Comparison of ENCODE assay signal across 13 cellular contexts in the genomic region with DNA sequence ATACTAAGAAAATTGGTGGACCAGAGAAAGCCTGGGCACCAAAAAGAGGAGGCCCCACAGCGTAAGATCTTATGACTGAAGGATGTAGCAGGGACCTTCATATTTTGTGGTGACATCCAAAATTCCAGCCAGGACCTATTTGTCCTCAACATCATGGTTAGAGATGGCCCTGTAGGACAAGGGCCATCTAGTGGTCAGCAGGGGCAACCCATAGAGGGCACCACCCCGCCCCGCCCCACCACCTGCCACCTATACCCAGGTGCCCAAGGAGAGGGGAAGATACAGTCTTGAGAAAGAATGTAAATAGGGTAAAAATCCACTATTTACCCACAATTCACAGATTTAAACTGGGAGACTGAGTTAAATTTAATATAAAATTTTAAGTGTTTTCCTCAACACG. TPM values are rescaled to one million over a fixed set of nuclear protein-coding genes. Genes with fewer than 3 reads are reported as not detected.
DNase-seq lines count a peak whose midpoint lies in the region; ATAC-seq, FAIRE-seq and TF ChIP-seq lines count a peak whose summit lies in the region.
"Had no signal": no experiment of that assay in that cellular context is flagged by ENCODE, and none has a peak within 500 bp of the region (broad histone marks: within the 10 kb centered on the region; RNA-seq: fewer than 3 reads in every experiment).

No MANE protein-coding gene starts in this region.

- H3K9me3 Mint-ChIP-seq in neural progenitor cell: no peaks in the 10 kb centered on the region

- peak; percentile 42 for DNase-seq in NCI-H748 (lab: John Stamatoyannopoulos, UW; ENCODE audit: unreplicated experiment)
- no peak for DNase-seq in NCI-H748 treated with DMSO at 0.1 percent for 48 hours (lab: John Stamatoyannopoulos, UW)
- DNase-seq in HuH-7 (ENCODE audit: low spot score): peak; percentile 27
- DNase-seq in K562 (ENCODE audit: extremely low read depth in 1 of 4, low spot score in 3 of 4): peak in 3 of 4 experiments; percentile 19 to 30 (median 20)
- DNase-seq in neural progenitor cell (ENCODE audit: low spot score): peak; percentile 20
- DNase-seq in dedifferentiated amniotic fluid mesenchymal stem cell (ENCODE audit: extremely low spot score): no peak
- DNase-seq in colonic mucosa: no peak
- DNase-seq: KG1; NCI-H526 treated with DMSO at 0.1 percent for 48 hours; stimulated activated CD8-positive, alpha-beta memory T cell treated with anti-CD3 and anti-CD28 coated beads, Interleukin-4, amount 100 ng/mL, for 48 hours; T1000 had no signal

- WGBS in K562 (ENCODE audit: insufficient coverage, low coverage, missing lambda C conversion rate): 7% methylated on average over 4 of the region's 4 CpGs

- H3K79me2 ChIP-seq in K562 (ENCODE audit: control insufficient read depth, insufficient read depth, low read length) (no peaks in the 10 kb centered on the region), neural progenitor cell (ENCODE audit: low read depth) (no peaks in the 10 kb centered on the region)

- H4K20me1 ChIP-seq in K562 (replicated peaks; ENCODE audit: control insufficient read depth, insufficient read depth, low read length) (no peaks in the 10 kb centered on the region), neural progenitor cell (ENCODE audit: low read depth) (no peaks in the 10 kb centered on the region)

- H3K27me3 ChIP-seq in K562 (ENCODE audit: control insufficient read depth in 2 of 2, insufficient read depth in 2 of 2, low read length in 2 of 2): no peaks in the 10 kb centered on the region
- H3K27me3 ChIP-seq in neural progenitor cell: no peaks in the 10 kb centered on the region
- no peaks in the 10 kb centered on the region for H3K27me3 ChIP-seq in colonic mucosa

- no peaks in the 10 kb centered on the region for H3K36me3 Mint-ChIP-seq in neural progenitor cell

- peak; percentile 59 to 84 (median 64) for TF ChIP-seq CTCF in K562 (IDR thresholded peaks at IDR 0.05 in 2 of 3, conservative IDR thresholded peaks at IDR 0.05 in 1 of 3; ENCODE audit: insufficient read depth in 2 of 3, low read depth in 1 of 3, low read length in 3 of 3)
- TF ChIP-seq CTCF in neural progenitor cell (IDR thresholded peaks at IDR 0.05): peak; percentile 53
- TF ChIP-seq CTCF in colonic mucosa (IDR thresholded peaks at IDR 0.05): no peak

- H3K4me1 Mint-ChIP-seq in neural progenitor cell: peaks cover 25% of the 10 kb centered on the region

- no peak overlapping the region for H3K4me2 ChIP-seq in K562 (ENCODE audit: insufficient read depth, low read length)
- H3K4me2 ChIP-seq in neural progenitor cell: no peak overlapping the region

- CTCF ChIA-PET in K562 (lab: Yijun Ruan, JAX; ENCODE audit: low intra/inter-chr PET ratio): interaction anchor here (0.6 to 1.2 kb wide), 2 partner anchors 317 to 327 kb away, joined by 3 to 4 read pairs; no protein-coding TSS in a partner anchor

- H3K27ac ChIP-seq in K562 (ENCODE audit: extremely low read depth, low read depth, low read length): no peak overlapping the region
- H3K27ac ChIP-seq in neural progenitor cell: no peak overlapping the region
- no peak overlapping the region for H3K27ac ChIP-seq in colonic mucosa

- no peak for FAIRE-seq in K562 (lab: Jason Lieb, UNC)

- in situ Hi-C loops in K562 (cut with MboI): no loop called here

- no peak overlapping the region for H3K4me3 Mint-ChIP-seq in neural progenitor cell

- ATAC-seq in K562: peak; percentile 89
- no peak for ATAC-seq in GM19324 (IDR thresholded peaks at IDR 0.05; ENCODE audit: low FRiP score, unreplicated experiment)

- TF ChIP-seq POLR2A in K562 (conservative IDR thresholded peaks at IDR 0.05): no peak

- H3K4me3 ChIP-seq in K562: no peak overlapping the region
- H3K4me3 ChIP-seq in neural progenitor cell: no peak overlapping the region
- no peak overlapping the region for H3K4me3 ChIP-seq in colonic mucosa

- POLR2A ChIA-PET in K562 (lab: Yijun Ruan, JAX): no interaction called here

- intact Hi-C loops in K562 (cut with micrococcal nuclease): loop anchor here (2.0 kb wide), 1 partner anchor 312 kb away; no protein-coding TSS in a partner anchor
- intact Hi-C loops in colonic mucosa (cut with DNase I): no loop called here

- peaks cover 0 to 12% of the 10 kb centered on the region in 2 experiments; a peak in 4 of 5 replicates for H3K4me1 ChIP-seq in K562 (replicated peaks in 1 of 2; ENCODE audit: control insufficient read depth in 2 of 2, insufficient read depth in 2 of 2, low read length in 2 of 2)
- H3K4me1 ChIP-seq in neural progenitor cell: peaks cover 38% of the 10 kb centered on the region
- H3K4me1 ChIP-seq in colonic mucosa: no peaks in the 10 kb centered on the region

- H3K9ac ChIP-seq in K562 (ENCODE audit: insufficient read depth in 1 of 2, low read depth in 2 of 2, low read length in 2 of 2) (no peak overlapping the region), neural progenitor cell (no peak overlapping the region), colonic mucosa (ENCODE audit: low read depth in 2 of 2, low read length in 2 of 2) (no peak overlapping the region)

- H3F3A ChIP-seq in neural progenitor cell (ENCODE audit: low read depth): peaks cover 27% of the 10 kb centered on the region

- H3K36me3 ChIP-seq in K562 (ENCODE audit: control insufficient read depth, insufficient read depth, low read length) (no peaks in the 10 kb centered on the region), neural progenitor cell (no peaks in the 10 kb centered on the region), colonic mucosa (no peaks in the 10 kb centered on the region)

- no peak for TF ChIP-seq EP300 in K562 (IDR thresholded peaks at IDR 0.05; ENCODE audit: low read length)

- no peaks in the 10 kb centered on the region for H3K9me3 ChIP-seq in K562 (replicated peaks; ENCODE audit: control insufficient read depth, insufficient read depth, low read depth, low read length)
- H3K9me3 ChIP-seq in neural progenitor cell (ENCODE audit: low read depth): no peaks in the 10 kb centered on the region
- no peaks in the 10 kb centered on the region for H3K9me3 ChIP-seq in colonic mucosa

- BruUV-seq in K562 (replicated peaks; lab: Mats Ljungman, UMichigan): no TSS peak

- no peaks in the 10 kb centered on the region for H3K9me1 ChIP-seq in K562 (ENCODE audit: control insufficient read depth, insufficient read depth, low read length)

- TF ChIP-seq RAD21 in K562 (CRISPR knock-in tag; conservative IDR thresholded peaks at IDR 0.05 in 1 of 2, IDR thresholded peaks at IDR 0.05 in 1 of 2): peak; percentile 54 to 62

- no peak overlapping the region for H3K27ac Mint-ChIP-seq in neural progenitor cell

- peaks cover 2% of the 10 kb centered on the region for H3K27me3 Mint-ChIP-seq in neural progenitor cell (ENCODE audit: insufficient read depth, low read depth)

- H2AFZ ChIP-seq in K562 (ENCODE audit: low read depth, low read length): no peak overlapping the region
- no peak overlapping the region for H2AFZ ChIP-seq in neural progenitor cell (replicated peaks)

TF ChIP-seq in K562, 482 proteins besides CTCF, POLR2A, EP300 and RAD21 (continues in another document):
- TF ChIP-seq, protein P1, sequence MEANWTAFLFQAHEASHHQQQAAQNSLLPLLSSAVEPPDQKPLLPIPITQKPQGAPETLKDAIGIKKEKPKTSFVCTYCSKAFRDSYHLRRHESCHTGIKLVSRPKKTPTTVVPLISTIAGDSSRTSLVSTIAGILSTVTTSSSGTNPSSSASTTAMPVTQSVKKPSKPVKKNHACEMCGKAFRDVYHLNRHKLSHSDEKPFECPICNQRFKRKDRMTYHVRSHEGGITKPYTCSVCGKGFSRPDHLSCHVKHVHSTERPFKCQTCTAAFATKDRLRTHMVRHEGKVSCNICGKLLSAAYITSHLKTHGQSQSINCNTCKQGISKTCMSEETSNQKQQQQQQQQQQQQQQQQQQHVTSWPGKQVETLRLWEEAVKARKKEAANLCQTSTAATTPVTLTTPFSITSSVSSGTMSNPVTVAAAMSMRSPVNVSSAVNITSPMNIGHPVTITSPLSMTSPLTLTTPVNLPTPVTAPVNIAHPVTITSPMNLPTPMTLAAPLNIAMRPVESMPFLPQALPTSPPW (CRISPR knock-in tag; IDR thresholded peaks at IDR 0.05): peak; percentile 33; the same call in 1 of the 2 replicates

RNA-seq across cellular contexts. Expression of a gene that starts 59.6 kb away (rescaled TPM):
- total RNA-seq in K562 (2011; cell fraction: chromatin; rRNA removed; ENCODE audit: low replicate concordance): 0.46 TPM in 1 of 2 replicates, not detected in the other
- total RNA-seq in K562 (2011; cell fraction: nucleolus; rRNA removed): 0.50 TPM in 1 of 2 replicates, not detected in the other
- total RNA-seq in K562 (2011; cell fraction: nucleoplasm; rRNA removed): 0.29 and 0.69 TPM in 2 replicates
- total RNA-seq in K562 (2014; rRNA removed) (0.12 TPM in 1 of 2 replicates, not detected in the other), K562 (2014; rRNA removed; fragmentation: Illumina TruSeq; extraction: Trizol) (0.10 TPM in 1 of 2 replicates, not detected in the other), K562 (2015; rRNA removed; fragmentation: Illumina TruSeq; extraction: Trizol) (0.08 TPM in 1 of 2 replicates, not detected in the other), K562 (2021) (0.11 and 0.16 TPM in 2 replicates), neural progenitor cell (ENCODE audit: low replicate concordance) (0.95 and 1.2 TPM in 2 replicates), colonic mucosa (under 1 TPM in 1 of 2 donors, not detected in 1; 0.29 TPM)
- polyA plus RNA-seq in K562 (2011; rRNA removed) (0.51 and 0.68 TPM in 2 replicates), K562 (2014; fragmentation: Illumina TruSeq; extraction: Trizol) (0.18 and 0.19 TPM in 2 replicates), K562 (2014; fragmentation: Nextera tagmentation; extraction: Ambion mirVana) (under 1 TPM; 0.10 to 0.15 TPM), K562 (2014; rRNA removed) (0.04 TPM in 1 of 2 replicates, not detected in the other)
- polyA plus RNA-seq in K562 (2011; cell fraction: cytosol; rRNA removed): 0.52 and 0.60 TPM in 2 replicates
- polyA plus RNA-seq in K562 (2011; cell fraction: nucleus; rRNA removed): 0.98 and 1.0 TPM in 2 replicates
- 0.30 and 0.53 TPM in 2 replicates for polyA plus RNA-seq in K562 (2012)
- 0.39 and 0.54 TPM in 2 replicates for polyA minus RNA-seq in K562 (2011; rRNA and poly(A)+ RNA removed)
- polyA minus RNA-seq in K562 (2011; cell fraction: cytosol; rRNA and poly(A)+ RNA removed): 0.57 TPM in 1 of 2 replicates, not detected in the other
- 0.40 and 0.44 TPM in 2 replicates for polyA minus RNA-seq in K562 (2011; cell fraction: nucleus; rRNA and poly(A)+ RNA removed)
- polyA plus RNA-seq: AG04450 had no signal

Comparison
In these comparisons a context has a peak if more than half of its experiments do, and no peak if none do; other contexts are left out.
1. DNase-seq: peak in NCI-H748 (single experiment), HuH-7 (single experiment), K562 (3 of 4) and neural progenitor cell (single experiment); none in NCI-H748 treated with DMSO at 0.1 percent for 48 hours (single experiment), dedifferentiated amniotic fluid mesenchymal stem cell (single experiment) and colonic mucosa (single experiment).